ENCODE assay signal across 8 cellular contexts in the genomic region with DNA sequence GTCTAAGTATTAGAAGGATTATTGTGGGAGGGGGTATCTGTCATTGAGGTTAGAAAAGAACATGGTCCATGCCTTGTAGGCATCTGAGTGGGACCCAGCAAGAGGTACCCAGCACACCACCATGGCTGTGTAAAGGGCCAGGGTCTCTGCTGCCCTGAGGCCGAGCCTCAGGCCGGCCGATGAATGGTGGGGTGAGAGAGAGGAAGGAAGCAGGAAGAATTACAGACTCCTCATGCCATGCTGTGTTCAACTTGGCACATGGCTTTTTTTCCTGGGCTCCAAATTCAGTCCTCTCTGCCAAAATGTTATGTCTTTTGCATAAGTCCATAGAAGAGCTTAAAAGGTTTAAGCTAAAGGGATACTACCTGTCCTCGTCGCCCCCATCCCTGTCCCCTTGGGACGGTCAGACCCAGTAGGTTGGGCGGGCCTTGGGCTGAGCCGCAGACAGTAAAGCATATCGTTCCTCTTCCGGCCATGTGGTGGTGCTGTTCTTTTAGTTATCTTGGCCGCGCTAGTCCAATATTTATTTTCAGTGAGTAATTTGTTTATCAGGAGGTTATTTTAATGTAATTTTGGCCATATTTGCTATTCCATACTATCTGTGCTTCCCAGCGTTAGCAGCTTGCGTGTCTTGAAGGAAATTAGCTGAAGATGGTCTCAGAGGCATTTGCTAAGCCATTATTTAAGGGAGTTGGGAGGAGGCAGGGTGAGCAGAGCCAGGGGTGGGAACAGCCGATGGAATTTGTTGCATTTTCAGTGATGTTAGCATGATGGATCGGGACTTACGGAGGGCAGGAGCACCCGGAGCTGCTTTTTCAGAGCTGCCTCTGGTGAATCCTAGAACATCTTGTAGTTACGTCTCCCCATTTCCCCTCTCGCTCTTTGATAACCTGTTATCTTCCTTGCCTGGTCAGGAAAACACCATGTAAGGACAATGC.
DNase-seq lines count a peak whose midpoint lies in the region; ATAC-seq and TF ChIP-seq lines count a peak whose summit lies in the region.

No MANE protein-coding gene starts in this region.

- no peak overlapping the region for H3K9ac ChIP-seq in IMR-90 (ENCODE audit: low read depth, low read length)

- H3K9me3 ChIP-seq in IMR-90 (ENCODE audit: control insufficient read depth, insufficient read depth, low read length): peaks cover 13% of the 10 kb centered on the region
- H3K9me3 ChIP-seq in lung (ENCODE audit: control insufficient read depth in 2 of 2, insufficient read depth in 1 of 2, low read length in 1 of 2): peaks cover 0 to 3% of the 10 kb centered on the region in 2 donors

- no peak overlapping the region for H2AFZ ChIP-seq in IMR-90 (replicated peaks; ENCODE audit: low read length, poor library complexity)

- H4K20me1 ChIP-seq in IMR-90 (ENCODE audit: insufficient read depth, low read length): no peaks in the 10 kb centered on the region

- no peaks in the 10 kb centered on the region for H3K36me3 Mint-ChIP-seq in T-cell
- no peaks in the 10 kb centered on the region for H3K36me3 Mint-ChIP-seq in type B pancreatic cell

- H3K4me1 ChIP-seq in IMR-90 (ENCODE audit: control insufficient read depth, insufficient read depth, low read length): no peaks in the 10 kb centered on the region
- H3K4me1 ChIP-seq in lung (ENCODE audit: control insufficient read depth in 2 of 2, insufficient read depth in 2 of 2, low read length in 2 of 2): no peaks in the 10 kb centered on the region

- BruUV-seq in IMR-90 (replicated peaks; lab: Mats Ljungman, UMichigan): no TSS peak

- H3K14ac ChIP-seq in IMR-90 (replicated peaks; ENCODE audit: low read depth, low read length): no peak overlapping the region

- H3K27ac ChIP-seq in IMR-90 (ENCODE audit: insufficient read depth, low read length): no peak overlapping the region
- no peak overlapping the region for H3K27ac ChIP-seq in lung (ENCODE audit: low read depth in 1 of 2, low read length in 1 of 2)

- no peak overlapping the region for H3K18ac ChIP-seq in IMR-90 (ENCODE audit: low read depth, low read length)

- no peak overlapping the region for H3K23ac ChIP-seq in IMR-90 (ENCODE audit: low read depth, low read length)

- H3K4me3 Mint-ChIP-seq in T-cell (no peak overlapping the region), type B pancreatic cell (peak overlapping the region; percentile 62)

- H3K27me3 Mint-ChIP-seq in T-cell (peaks cover 28 to 31% of the 10 kb centered on the region in 2 donors), type B pancreatic cell (peaks cover 37% of the 10 kb centered on the region)

- no peak for TF ChIP-seq POLR2A in IMR-90 (IDR thresholded peaks at IDR 0.05; ENCODE audit: low read depth, low read length)

- H2AK5ac ChIP-seq in IMR-90 (ENCODE audit: low read depth, low read length): no peak overlapping the region

- H2BK15ac ChIP-seq in IMR-90 (ENCODE audit: low read depth, low read length): no peak overlapping the region

- no peak overlapping the region for H4K8ac ChIP-seq in IMR-90 (ENCODE audit: low read depth in 2 of 2, low read length in 2 of 2)

- H3K27ac Mint-ChIP-seq in T-cell: no peak overlapping the region
- H3K27ac Mint-ChIP-seq in type B pancreatic cell: no peak overlapping the region

- no peak overlapping the region for H3K4me2 ChIP-seq in IMR-90 (ENCODE audit: low read depth, low read length)

- TF ChIP-seq CTCF in IMR-90 (conservative IDR thresholded peaks at IDR 0.05; ENCODE audit: low read depth, low read length) (peak; percentile 39), lung (IDR thresholded peaks at IDR 0.05; ENCODE audit: control extremely low read depth, extremely low read depth) (peak; percentile 9), type B pancreatic cell (conservative IDR thresholded peaks at IDR 0.05) (peak; percentile 84)

- no peak overlapping the region for H4K5ac ChIP-seq in IMR-90 (ENCODE audit: low read depth, low read length)

- H2BK120ac ChIP-seq in IMR-90 (ENCODE audit: low read depth, low read length): no peak overlapping the region

- H4K91ac ChIP-seq in IMR-90 (ENCODE audit: insufficient read depth, low read depth, low read length): no peak overlapping the region

- no peak overlapping the region for H3K56ac ChIP-seq in IMR-90 (ENCODE audit: extremely low read depth, insufficient read depth, low read length)

- H3K9me3 Mint-ChIP-seq in T-cell (no peaks in the 10 kb centered on the region), type B pancreatic cell (peaks cover 3% of the 10 kb centered on the region)

- H3K36me3 ChIP-seq in IMR-90 (ENCODE audit: control insufficient read depth, insufficient read depth, low read length) (no peaks in the 10 kb centered on the region), lung (ENCODE audit: control insufficient read depth in 2 of 2, insufficient read depth in 2 of 2, low read length in 2 of 2) (no peaks in the 10 kb centered on the region)

- POLR2A ChIA-PET in IMR-90 (lab: Charles Lee; ENCODE audit: unreplicated experiment) (no interaction called here), T-cell (lab: Charles Lee) (no interaction called here)

- CTCF ChIA-PET in IMR-90 (lab: Yijun Ruan, JAX) (no interaction called here), T-cell (lab: Charles Lee) (interaction anchor here (0.7 to 2.9 kb wide), 3 partner anchors 379 to 511 kb away, joined by 3 to 25 read pairs (median 3); no protein-coding TSS in a partner anchor)

- no peaks in the 10 kb centered on the region for H3K9me1 ChIP-seq in IMR-90 (ENCODE audit: insufficient read depth, low read length)

- H3K4ac ChIP-seq in IMR-90 (ENCODE audit: low read depth, low read length): no peak overlapping the region

- H3K79me1 ChIP-seq in IMR-90 (ENCODE audit: low read depth in 1 of 2, low read length in 2 of 2): no peaks in the 10 kb centered on the region

- H2BK5ac ChIP-seq in IMR-90 (ENCODE audit: low read depth, low read length, poor library complexity, severe bottlenecking): no peak overlapping the region

- H3K4me3 ChIP-seq in IMR-90 (ENCODE audit: insufficient read depth, low read depth, low read length): no peak overlapping the region
- H3K4me3 ChIP-seq in lung: no peak overlapping the region

- TF ChIP-seq RAD21 in IMR-90 (IDR thresholded peaks at IDR 0.05; ENCODE audit: low read length): peak; percentile 35

- no peak overlapping the region for H2AK9ac ChIP-seq in IMR-90 (replicated peaks; ENCODE audit: low read depth, low read length, poor library complexity)

- peak; percentile 82 for ATAC-seq in GM18907 (IDR thresholded peaks at IDR 0.05; ENCODE audit: unreplicated experiment)
- no peak for ATAC-seq in IMR-90 (ENCODE audit: low read depth)
- peak in 1 of 4 experiments; percentile 34 for ATAC-seq in T-cell (replicated peaks in 1 of 4)
- ATAC-seq in lung (ENCODE audit: insufficient read depth, low FRiP score): no peak

- WGBS in IMR-90 (ENCODE audit: extremely low coverage in 2 of 2, insufficient read length in 1 of 2), 2 experiments: 7% methylated on average over 3 of the region's 20 CpGs; no CpG with 5 or more reads in 1 of the 2 experiments
- WGBS in lung, 2 donors: 7 to 17% methylated on average over 20 of the region's 20 CpGs

- DNase-seq in AG08395 (ENCODE audit: low spot score) (peak; percentile 49), IMR-90 (no peak), T-cell (peak in 23 of 34 experiments; percentile 0 to 34 (median 17)), cerebellar cortex (ENCODE audit: low spot score) (peak; percentile 65), lung (ENCODE audit: low spot score) (no peak), type B pancreatic cell (ENCODE audit: extremely low spot score, unreplicated experiment) (no peak), hepatic stellate cell (ENCODE audit: low spot score) (no peak)

- peaks cover 2 to 6% (median 4%) of the 10 kb centered on the region in 3 donors for H3K4me1 Mint-ChIP-seq in T-cell
- H3K4me1 Mint-ChIP-seq in type B pancreatic cell (ENCODE audit: unreplicated experiment): peaks cover 32% of the 10 kb centered on the region

- H3K27me3 ChIP-seq in IMR-90 (ENCODE audit: control insufficient read depth, insufficient read depth, low read length): no peaks in the 10 kb centered on the region
- no peaks in the 10 kb centered on the region for H3K27me3 ChIP-seq in lung (ENCODE audit: control insufficient read depth, insufficient read depth)

- intact Hi-C loops in IMR-90 (cut with micrococcal nuclease): no loop called here

- in situ Hi-C loops in IMR-90 (cut with MboI; ENCODE audit: low sequenced_read_pairs): no loop called here

- H2BK20ac ChIP-seq in IMR-90 (ENCODE audit: low read depth, low read length): no peak overlapping the region

- dilution Hi-C loops in IMR-90 (cut with HindIII; ENCODE audit: low sequenced_read_pairs, unreplicated experiment): no loop called here

TF ChIP-seq in IMR-90, 13 proteins besides CTCF, POLR2A, EP300 and RAD21:
- TF ChIP-seq, protein P1, sequence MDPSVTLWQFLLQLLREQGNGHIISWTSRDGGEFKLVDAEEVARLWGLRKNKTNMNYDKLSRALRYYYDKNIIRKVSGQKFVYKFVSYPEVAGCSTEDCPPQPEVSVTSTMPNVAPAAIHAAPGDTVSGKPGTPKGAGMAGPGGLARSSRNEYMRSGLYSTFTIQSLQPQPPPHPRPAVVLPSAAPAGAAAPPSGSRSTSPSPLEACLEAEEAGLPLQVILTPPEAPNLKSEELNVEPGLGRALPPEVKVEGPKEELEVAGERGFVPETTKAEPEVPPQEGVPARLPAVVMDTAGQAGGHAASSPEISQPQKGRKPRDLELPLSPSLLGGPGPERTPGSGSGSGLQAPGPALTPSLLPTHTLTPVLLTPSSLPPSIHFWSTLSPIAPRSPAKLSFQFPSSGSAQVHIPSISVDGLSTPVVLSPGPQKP (IDR thresholded peaks at IDR 0.05; ENCODE audit: borderline replicate concordance, low read depth, low read length): no peak
- TF ChIP-seq BHLHE40 (IDR thresholded peaks at IDR 0.05; ENCODE audit: low read depth, low read length) (no peak), MAZ (IDR thresholded peaks at IDR 0.05; ENCODE audit: borderline replicate concordance, low read depth, low read length) (no peak), MAFK (IDR thresholded peaks at IDR 0.05; ENCODE audit: low read depth, low read length) (no peak), CHD1 (IDR thresholded peaks at IDR 0.05; ENCODE audit: low read depth, low read length) (no peak)

Comparison
In these comparisons a context has a peak if more than half of its experiments do, and no peak if none do; other contexts are left out.
1. DNase-seq: peak in AG08395 (single experiment), T-cell (23 of 34) and cerebellar cortex (single experiment); none in IMR-90 (single experiment), lung (single experiment), type B pancreatic cell (single experiment) and hepatic stellate cell (single experiment).
2. CTCF ChIP-seq: peak in every context shown above with its lines; median percentile 84 in type B pancreatic cell; 39 in IMR-90; 9 in lung.